Comparison of ENCODE assay signal across 22 cellular contexts in the genomic region with DNA sequence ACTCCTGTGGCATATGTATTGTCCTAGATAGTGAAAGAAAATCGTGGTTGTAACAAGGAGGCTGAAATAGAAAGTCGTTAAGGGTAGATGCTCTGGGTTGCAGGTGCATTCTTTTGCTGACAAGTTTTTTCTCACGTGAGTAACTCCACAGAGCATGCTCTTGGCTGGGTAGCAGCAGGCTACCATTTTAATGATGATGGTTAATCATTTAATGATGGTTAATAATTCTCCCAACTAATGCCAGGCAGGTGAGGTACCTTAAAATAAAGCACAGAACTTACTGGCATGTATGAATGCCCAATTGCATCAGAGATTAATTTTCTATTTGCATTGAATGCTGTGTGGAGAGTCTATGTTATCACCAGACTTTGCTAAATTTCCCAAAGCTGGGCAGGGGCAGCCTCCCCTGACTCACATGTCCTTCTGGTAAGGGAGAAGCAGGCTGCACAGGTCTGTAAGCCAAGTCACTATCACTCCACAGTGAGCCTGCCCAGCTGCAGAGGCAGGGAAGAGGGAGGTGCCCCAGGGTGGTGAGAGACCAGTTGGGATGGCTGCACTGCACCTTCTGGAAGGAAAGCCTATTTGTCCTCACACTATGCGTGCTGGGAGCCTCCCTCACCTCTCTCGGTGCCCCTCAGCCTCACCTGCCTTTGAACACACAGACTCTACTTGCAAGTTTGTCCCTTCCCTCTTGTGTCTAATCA.
DNase-seq lines count a peak whose midpoint lies in the region; ATAC-seq and TF ChIP-seq lines count a peak whose summit lies in the region.
"Had no signal": no experiment of that assay in that cellular context is flagged by ENCODE, and none has a peak within 500 bp of the region (broad histone marks: within the 10 kb centered on the region; RNA-seq: fewer than 3 reads in every experiment).

No MANE protein-coding gene starts in this region.

- TF ChIP-seq CTCF in Panc1 (IDR thresholded peaks at IDR 0.05) = no peak

- peak; percentile 46 for ATAC-seq in GM18867 (IDR thresholded peaks at IDR 0.05; ENCODE audit: unreplicated experiment)
- ATAC-seq in Panc1 = peak; percentile 56
- no peak for ATAC-seq in GM21619 (IDR thresholded peaks at IDR 0.05; ENCODE audit: unreplicated experiment)
- ATAC-seq in HG03039 (IDR thresholded peaks at IDR 0.05; ENCODE audit: unreplicated experiment) = no peak
- ATAC-seq: left lung had no signal

- intact Hi-C loops in Panc1 (cut with micrococcal nuclease; ENCODE audit: unreplicated experiment) = no loop called here

- H3K27ac ChIP-seq in Panc1 (ENCODE audit: low read length) = no peak overlapping the region
- H3K27ac ChIP-seq: GM23248, left lung, RWPE1, sigmoid colon, transverse colon had no signal

- H3K4me3 ChIP-seq in Panc1 (ENCODE audit: low read depth in 2 of 2, low read length in 2 of 2) = no peak overlapping the region
- H3K4me3 ChIP-seq: GM23248, left lung, sigmoid colon, transverse colon had no signal

- BruUV-seq in Panc1 (replicated peaks; lab: Mats Ljungman, UMichigan) = no TSS peak

- POLR2A ChIA-PET in Panc1 (lab: Charles Lee) = no interaction called here

- in situ Hi-C loops in Panc1 (cut with HindIII; ENCODE audit: low pct_unique_long_range_greater_than_20kb, low sequenced_read_pairs) = no loop called here

- CTCF ChIA-PET in Panc1 (lab: Charles Lee) = no interaction called here

- H3K27me3 ChIP-seq in Panc1 (ENCODE audit: control insufficient read depth, insufficient read depth, low read length) = no peaks in the 10 kb centered on the region
- H3K27me3 ChIP-seq: left lung, sigmoid colon, transverse colon had no signal

- H3K36me3 ChIP-seq in Panc1 (ENCODE audit: control insufficient read depth, insufficient read depth, low read length) = no peaks in the 10 kb centered on the region
- H3K36me3 ChIP-seq: left lung, sigmoid colon, transverse colon had no signal

- no peaks in the 10 kb centered on the region for H3K4me1 ChIP-seq in Panc1 (ENCODE audit: control insufficient read depth, insufficient read depth, low read length)
- H3K4me1 ChIP-seq: left lung, sigmoid colon, transverse colon had no signal

- no peaks in the 10 kb centered on the region for H3K9me3 ChIP-seq in Panc1 (ENCODE audit: control insufficient read depth, insufficient read depth, low read depth, low read length)
- H3K9me3 ChIP-seq: left lung, sigmoid colon, transverse colon had no signal

- DNase-seq in Panc1 (ENCODE audit: low read depth, low spot score) (no peak), glomerular visceral epithelial cell (ENCODE audit: extremely low spot score) (peak; percentile 27), renal cortical epithelial cell (ENCODE audit: low read depth) (peak; percentile 84)
- no peak for DNase-seq in stimulated activated CD4-positive, alpha-beta T cell treated with anti-CD3 and anti-CD28 coated beads, Interleukin-15, amount 100 ng/mL, for 24 hours
- DNase-seq in stimulated activated CD4-positive, alpha-beta T cell treated with anti-CD3 and anti-CD28 coated beads, Interleukin-4, amount 100 ng/mL, for 4 hours = no peak
- DNase-seq: activated B cell treated with CpG ODN at 0.5 μM for 24 hours; activated naive CD4-positive, alpha-beta T cell treated with Interleukin-2 at 50 U/mL for 16 hours; CD8-positive, alpha-beta memory T cell; left lung; NCI-H1092; NCI-H1694; NCI-H446; NCI-H774; posterior cingulate gyrus; sigmoid colon; stimulated activated CD4-positive, alpha-beta T cell treated with anti-CD3 and anti-CD28 coated beads, Interleukin-4, amount 100 ng/mL, for 24 hours; transverse colon had no signal

Comparison
In these comparisons a context has a peak if more than half of its experiments do, and no peak if none do; other contexts are left out.
1. ATAC-seq: peak in GM18867 (single experiment) and Panc1 (single experiment); none in GM21619 (single experiment) and HG03039 (single experiment).
2. DNase-seq: peak in glomerular visceral epithelial cell (single experiment) and renal cortical epithelial cell (single experiment); none in Panc1 (single experiment), stimulated activated CD4-positive, alpha-beta T cell treated with anti-CD3 and anti-CD28 coated beads, Interleukin-15, amount 100 ng/mL, for 24 hours (single experiment) and stimulated activated CD4-positive, alpha-beta T cell treated with anti-CD3 and anti-CD28 coated beads, Interleukin-4, amount 100 ng/mL, for 4 hours (0 of 2).